In the genomic region with DNA sequence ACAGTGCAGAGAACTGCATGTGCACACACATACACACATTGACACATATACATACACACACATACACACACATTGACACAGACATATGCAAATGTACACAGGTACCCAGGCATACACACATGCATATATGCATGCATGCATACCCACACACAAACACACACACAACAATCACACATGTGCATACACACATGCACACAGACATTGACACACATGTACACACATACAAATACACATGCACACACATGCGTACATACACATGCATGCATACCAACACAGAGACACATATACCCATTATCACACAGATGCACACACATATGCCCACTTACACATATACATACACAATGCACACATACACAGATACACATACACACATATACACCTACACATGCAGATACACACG, we compare ENCODE assay signal across 1 cellular context.
TF ChIP-seq lines count a peak whose summit lies in the region.

No MANE protein-coding gene starts in this region.

TF ChIP-seq in HEK293, 187 proteins besides CTCF, POLR2A, EP300 and RAD21 (continued from another document):
- TF ChIP-seq, protein P1, sequence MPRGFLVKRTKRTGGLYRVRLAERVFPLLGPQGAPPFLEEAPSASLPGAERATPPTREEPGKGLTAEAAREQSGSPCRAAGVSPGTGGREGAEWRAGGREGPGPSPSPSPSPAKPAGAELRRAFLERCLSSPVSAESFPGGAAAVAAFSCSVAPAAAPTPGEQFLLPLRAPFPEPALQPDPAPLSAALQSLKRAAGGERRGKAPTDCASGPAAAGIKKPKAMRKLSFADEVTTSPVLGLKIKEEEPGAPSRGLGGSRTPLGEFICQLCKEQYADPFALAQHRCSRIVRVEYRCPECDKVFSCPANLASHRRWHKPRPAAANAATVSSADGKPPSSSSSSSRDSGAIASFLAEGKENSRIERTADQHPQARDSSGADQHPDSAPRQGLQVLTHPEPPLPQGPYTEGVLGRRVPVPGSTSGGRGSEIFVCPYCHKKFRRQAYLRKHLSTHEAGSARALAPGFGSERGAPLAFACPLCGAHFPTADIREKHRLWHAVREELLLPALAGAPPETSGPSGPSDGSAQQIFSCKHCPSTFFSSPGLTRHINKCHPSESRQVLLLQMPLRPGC (tag by site-specific recombination; IDR thresholded peaks at IDR 0.05): no peak
